In the genomic region with DNA sequence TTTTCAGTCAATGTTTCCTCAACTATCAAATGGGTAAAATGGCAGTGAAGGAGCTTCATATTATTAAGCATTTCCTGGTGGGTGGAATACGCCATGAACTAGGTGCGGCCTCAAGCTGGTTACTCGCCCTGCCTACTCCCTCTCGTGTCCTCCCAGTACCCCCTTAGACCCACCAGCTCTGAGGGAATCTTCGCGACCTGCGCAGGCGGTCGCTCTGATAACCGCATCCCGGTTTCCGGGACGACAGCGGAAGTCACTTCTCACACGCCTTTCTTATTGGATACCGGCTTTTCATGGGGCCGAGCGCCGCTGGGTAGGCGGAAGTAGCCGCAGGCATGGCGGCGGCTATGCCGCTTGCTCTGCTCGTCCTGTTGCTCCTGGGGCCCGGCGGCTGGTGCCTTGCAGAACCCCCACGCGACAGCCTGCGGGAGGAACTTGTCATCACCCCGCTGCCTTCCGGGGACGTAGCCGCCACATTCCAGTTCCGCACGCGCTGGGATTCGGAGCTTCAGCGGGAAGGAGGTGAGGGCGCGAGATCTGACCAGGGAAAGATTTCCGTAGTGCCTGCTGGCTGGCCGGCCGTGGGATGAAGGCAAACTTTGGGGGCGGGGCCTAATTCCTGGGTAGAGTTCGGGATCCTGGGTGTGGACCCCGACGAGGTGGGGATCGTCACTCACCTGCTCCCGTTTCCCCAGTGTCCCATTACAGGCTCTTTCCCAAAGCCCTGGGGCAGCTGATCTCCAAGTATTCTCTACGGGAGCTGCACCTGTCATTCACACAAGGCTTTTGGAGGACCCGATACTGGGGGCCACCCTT, we compare ENCODE assay signal across 8 cellular contexts. TPM values are rescaled to one million over a fixed set of nuclear protein-coding genes. Genes with fewer than 3 reads are reported as not detected.
A peak's percentile ranks its signal among the peaks of the same experiment; 100 is the strongest.
DNase-seq lines count a peak whose midpoint lies in the region; ATAC-seq and TF ChIP-seq lines count a peak whose summit lies in the region.

A gene (plus strand): TSS at position 320 of the 816 bp plus-strand sequence. CDS start 16 bp downstream, at position 336.

- intact Hi-C loops in mammary epithelial cell (cut with micrococcal nuclease), result loop anchor here (5.0 kb wide), 1 partner anchor 54 kb away; a partner anchor contains a TSS

- in situ Hi-C loops in mammary epithelial cell (cut with MboI; ENCODE audit: low sequenced_read_pairs in 2 of 2), result no loop called here

- H3K4me1 ChIP-seq in mammary epithelial cell (ENCODE audit: insufficient read depth, low read length), result peaks cover 17% of the 10 kb centered on the region

- H3K27ac Mint-ChIP-seq in immature natural killer cell, result peak within 1 kb of the TSS; percentile 92 to 98 (median 97)

- ATAC-seq in GM18870 (IDR thresholded peaks at IDR 0.05; ENCODE audit: unreplicated experiment), result peak; percentile 61
- ATAC-seq in HG03108 (IDR thresholded peaks at IDR 0.05; ENCODE audit: unreplicated experiment), result peak; percentile 60

- no peak for DNase-seq in AG04449 (ENCODE audit: low read depth, low spot score)
- DNase-seq in NCI-H226, result peak; percentile 85
- peak; percentile 77 for DNase-seq in mammary epithelial cell
- peak; percentile 94 to 95 (median 95) for DNase-seq in immature natural killer cell
- DNase-seq in smooth muscle cell of the brain vasculature (ENCODE audit: low read depth, low spot score), result peak; percentile 29

- no peaks in the 10 kb centered on the region for H3K9me3 Mint-ChIP-seq in immature natural killer cell

- H3K27me3 ChIP-seq in mammary epithelial cell (ENCODE audit: insufficient read depth, low read length), result no peaks in the 10 kb centered on the region

- 3% methylated on average over 29 of the region's 52 CpGs for WGBS in mammary epithelial cell (ENCODE audit: low coverage, missing lambda C conversion rate)

- peaks cover 3 to 9% (median 7%) of the 10 kb centered on the region in 3 donors for H3K27me3 Mint-ChIP-seq in immature natural killer cell (ENCODE audit: low read depth in 3 of 3)

- CTCF ChIA-PET in AG04449 (lab: Yijun Ruan, JAX) (interaction anchor here (0.6 to 2.7 kb wide), 13 partner anchors 9 to 125 kb away, joined by 3 to 13 read pairs (median 4); a partner anchor contains a TSS), mammary epithelial cell (lab: Charles Lee; ENCODE audit: low non-redundant PET) (interaction anchor here (0.6 to 0.7 kb wide), 2 partner anchors 53 to 92 kb away, joined by 3 read pairs; no protein-coding TSS in a partner anchor)

- H3K79me2 ChIP-seq in mammary epithelial cell (ENCODE audit: insufficient read depth, low read length), result peaks cover 29% of the 10 kb centered on the region

- BruUV-seq in mammary epithelial cell (replicated peaks; lab: Mats Ljungman, UMichigan), result no TSS peak

- peak within 1 kb of the TSS; percentile 93 for H2AFZ ChIP-seq in mammary epithelial cell (ENCODE audit: low read depth, low read length)

- H3K9me3 ChIP-seq in mammary epithelial cell (replicated peaks; ENCODE audit: insufficient read depth, low read length), result no peaks in the 10 kb centered on the region

- peaks cover 4 to 24% (median 22%) of the 10 kb centered on the region in 3 donors for H3K36me3 Mint-ChIP-seq in immature natural killer cell

- H3K36me3 ChIP-seq in mammary epithelial cell (ENCODE audit: insufficient read depth, low read length), result peaks cover 9% of the 10 kb centered on the region

- H3K4me3 ChIP-seq in AG04449 (ENCODE audit: low read depth, low read length) (peak within 1 kb of the TSS; percentile 97), WI38 (ENCODE audit: low read depth, low read length) (peak within 1 kb of the TSS; percentile 81), mammary epithelial cell (replicated peaks in 1 of 3; ENCODE audit: insufficient read depth in 1 of 3, low read depth in 2 of 3, low read length in 3 of 3) (peak within 1 kb of the TSS; percentile 79 to 93 (median 88))

- TF ChIP-seq CTCF in AG04449 (IDR thresholded peaks at IDR 0.05; ENCODE audit: insufficient read depth, low read length, missing control alignments) (no peak), WI38 (IDR thresholded peaks at IDR 0.05; ENCODE audit: low read depth, low read length) (no peak), mammary epithelial cell (conservative IDR thresholded peaks at IDR 0.05 in 1 of 2, IDR thresholded peaks at IDR 0.05 in 1 of 2; ENCODE audit: extremely low read depth in 1 of 2, insufficient read depth in 1 of 2, low read depth in 1 of 2, low read length in 2 of 2) (no peak)

- peak within 1 kb of the TSS; percentile 90 for H3K4me2 ChIP-seq in mammary epithelial cell (ENCODE audit: insufficient read depth, low read depth, low read length)

- peak within 1 kb of the TSS; percentile 90 for H3K9ac ChIP-seq in mammary epithelial cell (ENCODE audit: insufficient read depth, low read length)

- POLR2A ChIA-PET in AG04449 (lab: Yijun Ruan, JAX), result interaction anchor here (0.5 to 1.6 kb wide), 4 partner anchors 10 to 55 kb away, joined by 3 read pairs; no protein-coding TSS in a partner anchor

- peaks cover 33 to 55% of the 10 kb centered on the region in 2 donors for H3K4me1 Mint-ChIP-seq in immature natural killer cell

- H3K4me3 Mint-ChIP-seq in immature natural killer cell, result peak within 1 kb of the TSS; percentile 96 to 98 (median 96)

- dilution Hi-C loops in mammary epithelial cell (cut with HindIII; ENCODE audit: low sequenced_read_pairs), result no loop called here

- no peaks in the 10 kb centered on the region for H4K20me1 ChIP-seq in mammary epithelial cell (ENCODE audit: insufficient read depth, low read length)

- H3K27ac ChIP-seq in mammary epithelial cell (ENCODE audit: insufficient read depth, low read depth, low read length), result peak within 1 kb of the TSS; percentile 70

RNA-seq across cellular contexts. Expression of the gene that starts here (rescaled TPM):
- 10 to 100 TPM; 31.0 to 69.2 TPM for total RNA-seq in mammary epithelial cell
- polyA plus RNA-seq in mammary epithelial cell, result 41.8 TPM
- 100 TPM for polyA minus RNA-seq in mammary epithelial cell
- polyA plus RNA-seq in immature natural killer cell, result 100 to 1,000 TPM; 105 to 190 (median 164) TPM
